ENCODE assay signal across 15 cellular contexts in the genomic region with DNA sequence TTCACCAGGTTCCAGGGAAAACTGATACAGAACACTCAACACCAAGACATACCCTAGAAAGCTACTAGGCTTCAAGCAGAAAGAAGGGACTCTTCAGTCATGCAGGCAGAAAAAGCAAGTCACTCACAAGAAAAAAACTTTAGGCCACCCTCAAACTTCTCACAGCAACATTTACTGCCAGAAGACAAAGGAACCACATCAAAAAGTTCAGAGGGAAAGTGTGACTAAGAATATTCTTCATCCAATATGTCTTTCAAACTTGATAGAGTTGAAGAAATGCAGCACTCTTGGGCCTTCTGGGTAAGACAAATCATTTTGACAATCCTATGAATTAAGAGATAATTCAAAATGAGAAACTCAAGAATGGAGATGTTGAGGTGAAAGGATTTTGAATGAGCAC.
"Had no signal": no experiment of that assay in that cellular context is flagged by ENCODE, and none has a peak within 500 bp of the region (broad histone marks: within the 10 kb centered on the region; RNA-seq: fewer than 3 reads in every experiment).

No MANE protein-coding gene starts in this region.

- DNase-seq: activated gamma-delta T cell treated with Interleukin-2 at 50 U/mL for 16 hours; amygdala; brain microvascular endothelial cell; cortex of kidney; effector memory CD4-positive, alpha-beta T cell; foreskin melanocyte; heart left ventricle; immature natural killer cell; nucleus accumbens; posterior cingulate gyrus; retina; T1000; thyroid gland had no signal

- H3K27ac Mint-ChIP-seq: immature natural killer cell; nephron; stimulated activated effector memory CD8-positive, alpha-beta T cell treated with anti-CD3 and anti-CD28 coated beads, Interleukin-12 subunit alpha, Interleukin-12 subunit beta, amount 100 ng/mL, for 72 hours had no signal

- H3K27me3 ChIP-seq: brain microvascular endothelial cell had no signal

- H3K4me3 ChIP-seq: heart left ventricle, thyroid gland had no signal

- H3K36me3 Mint-ChIP-seq: immature natural killer cell; stimulated activated effector memory CD8-positive, alpha-beta T cell treated with anti-CD3 and anti-CD28 coated beads, Interleukin-12 subunit alpha, Interleukin-12 subunit beta, amount 100 ng/mL, for 72 hours had no signal

- H3K4me1 Mint-ChIP-seq: immature natural killer cell; stimulated activated effector memory CD8-positive, alpha-beta T cell treated with anti-CD3 and anti-CD28 coated beads, Interleukin-12 subunit alpha, Interleukin-12 subunit beta, amount 100 ng/mL, for 72 hours had no signal

- H3K4me3 Mint-ChIP-seq: immature natural killer cell; nephron; stimulated activated effector memory CD8-positive, alpha-beta T cell treated with anti-CD3 and anti-CD28 coated beads, Interleukin-12 subunit alpha, Interleukin-12 subunit beta, amount 100 ng/mL, for 72 hours had no signal

- H3K27ac ChIP-seq: brain microvascular endothelial cell, heart left ventricle, thyroid gland had no signal

- H3K9me3 Mint-ChIP-seq: immature natural killer cell; nephron; stimulated activated effector memory CD8-positive, alpha-beta T cell treated with anti-CD3 and anti-CD28 coated beads, Interleukin-12 subunit alpha, Interleukin-12 subunit beta, amount 100 ng/mL, for 72 hours had no signal

- ATAC-seq: heart left ventricle; stimulated activated effector memory CD8-positive, alpha-beta T cell treated with anti-CD3 and anti-CD28 coated beads, Interleukin-12 subunit alpha, Interleukin-12 subunit beta, amount 100 ng/mL, for 72 hours had no signal
